Comparison of ENCODE assay signal across 3 cellular contexts in the genomic region with DNA sequence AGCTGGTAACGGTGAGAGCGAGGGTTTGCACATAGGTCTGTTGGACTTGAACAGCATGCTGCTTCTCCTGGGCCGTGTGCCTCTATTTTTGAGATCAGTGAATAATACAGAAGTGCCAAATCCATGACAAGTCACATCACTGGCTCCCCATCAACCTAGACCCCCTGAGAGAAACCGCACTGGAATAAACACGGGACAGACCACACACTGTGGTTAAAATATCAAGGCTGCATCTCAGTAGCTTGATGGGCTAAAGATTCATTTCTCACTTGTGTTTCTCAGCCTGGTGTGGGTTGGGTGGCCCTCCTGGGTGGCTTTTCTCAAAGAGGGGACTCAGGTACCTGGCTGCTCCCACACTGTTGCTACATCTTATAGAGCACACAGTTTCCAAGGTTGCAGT.
"Had no signal": no experiment of that assay in that cellular context is flagged by ENCODE, and none has a peak within 500 bp of the region (broad histone marks: within the 10 kb centered on the region; RNA-seq: fewer than 3 reads in every experiment).

No MANE protein-coding gene starts in this region.

- DNase-seq: GDM1, GF-D8 had no signal

- H3K4me3 ChIP-seq: GM12878 had no signal

- ATAC-seq: GM12878 had no signal
